In the genomic region with DNA sequence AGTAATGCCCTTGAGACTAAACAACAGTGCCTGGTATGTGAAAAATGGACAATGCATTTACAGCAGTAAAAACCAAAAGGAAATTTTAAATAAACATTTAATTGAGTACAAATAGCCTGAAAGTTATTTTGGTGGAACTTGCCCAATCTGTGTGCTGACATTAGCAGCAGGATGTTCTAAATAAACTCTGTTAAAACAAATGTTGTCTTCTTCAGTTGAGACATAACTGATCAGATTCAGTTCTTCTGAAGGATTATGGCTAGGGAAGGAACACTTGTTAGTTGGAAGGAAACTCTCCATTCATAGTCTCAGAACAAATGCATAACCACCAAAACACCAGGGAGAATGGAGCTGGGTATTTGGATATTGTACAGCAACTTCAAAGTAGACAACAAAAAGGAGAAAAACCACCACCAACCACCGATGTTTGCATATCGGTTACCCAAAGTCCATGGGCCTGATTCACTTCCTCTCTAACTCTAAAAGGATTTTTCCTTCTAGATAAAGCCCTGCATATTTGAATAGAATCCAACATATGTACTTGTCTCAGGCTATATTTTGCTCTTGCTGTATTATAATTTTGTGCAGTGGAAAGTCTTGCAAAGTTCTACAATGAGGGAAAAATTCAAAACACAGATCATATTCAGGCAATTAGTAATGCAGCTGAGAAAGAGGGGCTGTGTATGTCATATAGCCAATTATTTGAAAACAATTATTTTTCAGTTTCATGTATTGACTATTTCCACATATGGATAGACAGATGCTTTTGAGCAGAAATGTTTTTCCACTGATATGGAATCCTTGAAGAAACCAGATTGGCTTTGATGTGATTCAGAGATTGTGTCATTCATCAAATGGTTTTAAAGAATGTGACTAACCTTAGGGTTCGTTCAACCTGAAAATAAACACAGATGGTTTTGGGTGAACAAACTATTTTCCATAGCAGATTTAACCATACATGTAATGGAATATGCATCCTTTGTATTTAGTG, we compare ENCODE assay signal across 14 cellular contexts.
DNase-seq lines count a peak whose midpoint lies in the region; ATAC-seq and TF ChIP-seq lines count a peak whose summit lies in the region.
"Had no signal": no experiment of that assay in that cellular context is flagged by ENCODE, and none has a peak within 500 bp of the region (broad histone marks: within the 10 kb centered on the region; RNA-seq: fewer than 3 reads in every experiment).

No MANE protein-coding gene starts in this region.

- H3K4me1 ChIP-seq in osteoblast (ENCODE audit: insufficient read depth, low read length), result peaks cover 30% of the 10 kb centered on the region
- H3K4me1 ChIP-seq: spleen had no signal

- no peak overlapping the region for H2AFZ ChIP-seq in osteoblast (ENCODE audit: low read length)

- H3K4me2 ChIP-seq in osteoblast (ENCODE audit: insufficient read depth, low read length), result peak overlapping the region; percentile 37

- H4K20me1 ChIP-seq in osteoblast (ENCODE audit: insufficient read depth, low read length), result no peaks in the 10 kb centered on the region

- H3K27ac ChIP-seq in osteoblast (ENCODE audit: low read depth, low read length), result peak overlapping the region; percentile 31
- H3K27ac ChIP-seq: gastroesophageal sphincter, spleen had no signal

- ATAC-seq in HG02588 (IDR thresholded peaks at IDR 0.05; ENCODE audit: unreplicated experiment) (no peak), GM19395 (IDR thresholded peaks at IDR 0.05; ENCODE audit: unreplicated experiment) (no peak)
- ATAC-seq: gastroesophageal sphincter had no signal

- H3K36me3 ChIP-seq in osteoblast (ENCODE audit: insufficient read depth, low read length), result no peaks in the 10 kb centered on the region
- H3K36me3 ChIP-seq: gastroesophageal sphincter, spleen had no signal

- H3K27me3 ChIP-seq in osteoblast (ENCODE audit: insufficient read depth, low read length), result no peaks in the 10 kb centered on the region
- H3K27me3 ChIP-seq: gastroesophageal sphincter, spleen had no signal

- no peak for TF ChIP-seq CTCF in choroid plexus epithelial cell (conservative IDR thresholded peaks at IDR 0.05; ENCODE audit: low read depth, low read length)
- TF ChIP-seq CTCF in osteoblast (IDR thresholded peaks at IDR 0.05; ENCODE audit: extremely low read depth, low read depth, low read length), result no peak

- DNase-seq in Daoy (ENCODE audit: low read depth) (peak; percentile 91), NCI-H226 (peak; percentile 95), choroid plexus epithelial cell (ENCODE audit: low read depth) (peak; percentile 91), osteoblast (ENCODE audit: insufficient read length, low spot score, missing footprints) (no peak), iPS-NIHi11 (ENCODE audit: low spot score) (no peak), NCI-H524 treated with DMSO at 0.1 percent for 48 hours (lab: John Stamatoyannopoulos, UW) (no peak)
- DNase-seq: activated CD4-positive, alpha-beta T cell treated with anti-CD3 and anti-CD28 coated beads, Interleukin-2, amount 50 U/mL, for 4 hours; DMS153; NCI-H2029 treated with DMSO at 0.1 percent for 48 hours; SHP77 treated with DMSO at 0.1 percent for 48 hours; spleen had no signal

- H3K9me3 ChIP-seq in osteoblast (ENCODE audit: low read depth, low read length), result no peaks in the 10 kb centered on the region
- H3K9me3 ChIP-seq: gastroesophageal sphincter, spleen had no signal

- no peaks in the 10 kb centered on the region for H3K79me2 ChIP-seq in osteoblast (ENCODE audit: insufficient read depth, low read length)

- no peak overlapping the region for H3K4me3 ChIP-seq in choroid plexus epithelial cell (ENCODE audit: low read depth, low read length)
- H3K4me3 ChIP-seq in osteoblast (ENCODE audit: insufficient read depth, low read length), result no peak overlapping the region
- H3K4me3 ChIP-seq: gastroesophageal sphincter, spleen had no signal

Comparison
In these comparisons a context has a peak if more than half of its experiments do, and no peak if none do; other contexts are left out.
1. DNase-seq: peak in Daoy (single experiment), NCI-H226 (single experiment) and choroid plexus epithelial cell (single experiment); none in osteoblast (single experiment), iPS-NIHi11 (single experiment) and NCI-H524 treated with DMSO at 0.1 percent for 48 hours (single experiment).